In the genomic region with DNA sequence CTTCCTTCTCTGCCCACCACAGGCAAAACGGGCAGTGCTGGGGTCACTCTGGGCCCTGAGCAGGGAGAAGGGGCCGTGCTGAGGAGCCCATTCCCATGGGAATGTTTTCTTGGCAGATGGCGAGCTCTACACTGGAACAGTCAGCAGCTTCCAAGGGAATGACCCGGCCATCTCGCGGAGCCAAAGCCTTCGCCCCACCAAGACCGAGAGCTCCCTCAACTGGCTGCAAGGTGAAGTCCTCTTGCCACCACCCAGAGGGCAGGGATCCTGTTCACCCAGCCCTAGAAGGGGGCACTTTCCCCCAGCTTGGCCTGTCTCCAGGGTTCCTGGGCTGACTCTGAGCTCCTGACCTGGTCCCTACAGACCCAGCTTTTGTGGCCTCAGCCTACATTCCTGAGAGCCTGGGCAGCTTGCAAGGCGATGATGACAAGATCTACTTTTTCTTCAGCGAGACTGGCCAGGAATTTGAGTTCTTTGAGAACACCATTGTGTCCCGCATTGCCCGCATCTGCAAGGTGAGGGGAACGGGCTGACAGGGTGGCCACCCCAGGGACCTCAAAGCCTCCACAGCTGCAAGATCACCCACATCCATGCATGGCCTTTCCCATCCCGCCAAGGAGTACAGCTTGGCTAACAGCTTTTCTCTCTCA, we compare ENCODE assay signal across 1 cellular context.
TF ChIP-seq lines count a peak whose summit lies in the region.

No MANE protein-coding gene starts in this region.

TF ChIP-seq in HepG2, 621 proteins besides CTCF, POLR2A, EP300 and RAD21 (continued from another document and continues in another):
- TF ChIP-seq ZNF782 (CRISPR knock-in tag; IDR thresholded peaks at IDR 0.05; ENCODE audit: borderline replicate concordance) = no peak
- TF ChIP-seq KDM1A (CRISPR knock-in tag; IDR thresholded peaks at IDR 0.05) = no peak
- TF ChIP-seq SP1 (IDR thresholded peaks at IDR 0.05) = no peak
- TF ChIP-seq SP1 (CRISPR knock-in tag; IDR thresholded peaks at IDR 0.05) = no peak
- no peak for TF ChIP-seq STAT5B (CRISPR knock-in tag; IDR thresholded peaks at IDR 0.05)
- TF ChIP-seq, protein P1, sequence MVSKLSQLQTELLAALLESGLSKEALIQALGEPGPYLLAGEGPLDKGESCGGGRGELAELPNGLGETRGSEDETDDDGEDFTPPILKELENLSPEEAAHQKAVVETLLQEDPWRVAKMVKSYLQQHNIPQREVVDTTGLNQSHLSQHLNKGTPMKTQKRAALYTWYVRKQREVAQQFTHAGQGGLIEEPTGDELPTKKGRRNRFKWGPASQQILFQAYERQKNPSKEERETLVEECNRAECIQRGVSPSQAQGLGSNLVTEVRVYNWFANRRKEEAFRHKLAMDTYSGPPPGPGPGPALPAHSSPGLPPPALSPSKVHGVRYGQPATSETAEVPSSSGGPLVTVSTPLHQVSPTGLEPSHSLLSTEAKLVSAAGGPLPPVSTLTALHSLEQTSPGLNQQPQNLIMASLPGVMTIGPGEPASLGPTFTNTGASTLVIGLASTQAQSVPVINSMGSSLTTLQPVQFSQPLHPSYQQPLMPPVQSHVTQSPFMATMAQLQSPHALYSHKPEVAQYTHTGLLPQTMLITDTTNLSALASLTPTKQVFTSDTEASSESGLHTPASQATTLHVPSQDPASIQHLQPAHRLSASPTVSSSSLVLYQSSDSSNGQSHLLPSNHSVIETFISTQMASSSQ (IDR thresholded peaks at IDR 0.05; ENCODE audit: low read depth) = no peak
- TF ChIP-seq, protein P1 (CRISPR knock-in tag; IDR thresholded peaks at IDR 0.05; ENCODE audit: borderline replicate concordance) = no peak
- no peak for TF ChIP-seq RFX3 (CRISPR knock-in tag; IDR thresholded peaks at IDR 0.05)
- no peak for TF ChIP-seq SNAI1 (CRISPR knock-in tag; IDR thresholded peaks at IDR 0.05; ENCODE audit: borderline replicate concordance)
- no peak for TF ChIP-seq KDM4B (CRISPR knock-in tag; IDR thresholded peaks at IDR 0.05)
- peak; percentile 34; the same call in 1 of the 2 replicates for TF ChIP-seq CCDC6 (CRISPR knock-in tag; IDR thresholded peaks at IDR 0.05)
- TF ChIP-seq EZH2 (conservative IDR thresholded peaks at IDR 0.05; ENCODE audit: low read depth, low read length) = no peak
- TF ChIP-seq ZNF292 (CRISPR knock-in tag; IDR thresholded peaks at IDR 0.05; ENCODE audit: borderline replicate concordance, low read depth) = no peak
- no peak for TF ChIP-seq MAFF (IDR thresholded peaks at IDR 0.05; ENCODE audit: low read depth, low read length)
- no peak for TF ChIP-seq ZNF232 (CRISPR knock-in tag; IDR thresholded peaks at IDR 0.05; ENCODE audit: borderline replicate concordance)
- TF ChIP-seq, protein P2, sequence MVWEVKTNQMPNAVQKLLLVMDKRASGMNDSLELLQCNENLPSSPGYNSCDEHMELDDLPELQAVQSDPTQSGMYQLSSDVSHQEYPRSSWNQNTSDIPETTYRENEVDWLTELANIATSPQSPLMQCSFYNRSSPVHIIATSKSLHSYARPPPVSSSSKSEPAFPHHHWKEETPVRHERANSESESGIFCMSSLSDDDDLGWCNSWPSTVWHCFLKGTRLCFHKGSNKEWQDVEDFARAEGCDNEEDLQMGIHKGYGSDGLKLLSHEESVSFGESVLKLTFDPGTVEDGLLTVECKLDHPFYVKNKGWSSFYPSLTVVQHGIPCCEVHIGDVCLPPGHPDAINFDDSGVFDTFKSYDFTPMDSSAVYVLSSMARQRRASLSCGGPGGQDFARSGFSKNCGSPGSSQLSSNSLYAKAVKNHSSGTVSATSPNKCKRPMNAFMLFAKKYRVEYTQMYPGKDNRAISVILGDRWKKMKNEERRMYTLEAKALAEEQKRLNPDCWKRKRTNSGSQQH (CRISPR knock-in tag; IDR thresholded peaks at IDR 0.05; ENCODE audit: low read depth) = no peak
- no peak for TF ChIP-seq HOXA5 (CRISPR knock-in tag; IDR thresholded peaks at IDR 0.05)
- TF ChIP-seq MED8 (CRISPR knock-in tag; IDR thresholded peaks at IDR 0.05; ENCODE audit: insufficient replicate concordance) = no peak
- TF ChIP-seq, protein P3, sequence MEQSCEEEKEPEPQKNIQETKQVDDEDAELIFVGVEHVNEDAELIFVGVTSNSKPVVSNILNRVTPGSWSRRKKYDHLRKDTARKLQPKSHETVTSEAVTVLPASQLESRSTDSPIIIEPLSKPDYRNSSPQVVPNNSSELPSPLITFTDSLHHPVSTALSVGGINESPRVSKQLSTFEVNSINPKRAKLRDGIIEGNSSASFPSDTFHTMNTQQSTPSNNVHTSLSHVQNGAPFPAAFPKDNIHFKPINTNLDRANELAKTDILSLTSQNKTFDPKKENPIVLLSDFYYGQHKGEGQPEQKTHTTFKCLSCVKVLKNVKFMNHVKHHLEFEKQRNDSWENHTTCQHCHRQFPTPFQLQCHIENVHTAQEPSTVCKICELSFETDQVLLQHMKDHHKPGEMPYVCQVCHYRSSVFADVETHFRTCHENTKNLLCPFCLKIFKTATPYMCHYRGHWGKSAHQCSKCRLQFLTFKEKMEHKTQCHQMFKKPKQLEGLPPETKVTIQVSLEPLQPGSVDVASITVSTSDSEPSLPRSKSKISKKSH (CRISPR knock-in tag; IDR thresholded peaks at IDR 0.05; ENCODE audit: borderline replicate concordance) = no peak
- no peak for TF ChIP-seq AGO2 (optimal IDR thresholded peaks at IDR 0.05; ENCODE audit: low read depth, low read length)
- TF ChIP-seq DR1 (CRISPR knock-in tag; IDR thresholded peaks at IDR 0.05) = no peak
- no peak for TF ChIP-seq ZNF17 (CRISPR knock-in tag; IDR thresholded peaks at IDR 0.05)
- TF ChIP-seq ZNF143 (CRISPR knock-in tag; IDR thresholded peaks at IDR 0.05) = no peak
- no peak for TF ChIP-seq TCF7 (IDR thresholded peaks at IDR 0.05; ENCODE audit: low read depth)
- TF ChIP-seq ZNF468 (CRISPR knock-in tag; IDR thresholded peaks at IDR 0.05) = no peak
- no peak for TF ChIP-seq ZBTB7A (CRISPR knock-in tag; IDR thresholded peaks at IDR 0.05)
- TF ChIP-seq, protein P4, sequence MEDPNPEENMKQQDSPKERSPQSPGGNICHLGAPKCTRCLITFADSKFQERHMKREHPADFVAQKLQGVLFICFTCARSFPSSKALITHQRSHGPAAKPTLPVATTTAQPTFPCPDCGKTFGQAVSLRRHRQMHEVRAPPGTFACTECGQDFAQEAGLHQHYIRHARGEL (CRISPR knock-in tag; IDR thresholded peaks at IDR 0.05) = no peak
- no peak for TF ChIP-seq RBAK (CRISPR knock-in tag; IDR thresholded peaks at IDR 0.05)
- no peak for TF ChIP-seq ZNF891 (CRISPR knock-in tag; IDR thresholded peaks at IDR 0.05)
- TF ChIP-seq ZNF510 (CRISPR knock-in tag; IDR thresholded peaks at IDR 0.05; ENCODE audit: low read depth) = no peak
- no peak for TF ChIP-seq KDM3A (CRISPR knock-in tag; IDR thresholded peaks at IDR 0.05; ENCODE audit: low read depth)
- TF ChIP-seq, protein P5, sequence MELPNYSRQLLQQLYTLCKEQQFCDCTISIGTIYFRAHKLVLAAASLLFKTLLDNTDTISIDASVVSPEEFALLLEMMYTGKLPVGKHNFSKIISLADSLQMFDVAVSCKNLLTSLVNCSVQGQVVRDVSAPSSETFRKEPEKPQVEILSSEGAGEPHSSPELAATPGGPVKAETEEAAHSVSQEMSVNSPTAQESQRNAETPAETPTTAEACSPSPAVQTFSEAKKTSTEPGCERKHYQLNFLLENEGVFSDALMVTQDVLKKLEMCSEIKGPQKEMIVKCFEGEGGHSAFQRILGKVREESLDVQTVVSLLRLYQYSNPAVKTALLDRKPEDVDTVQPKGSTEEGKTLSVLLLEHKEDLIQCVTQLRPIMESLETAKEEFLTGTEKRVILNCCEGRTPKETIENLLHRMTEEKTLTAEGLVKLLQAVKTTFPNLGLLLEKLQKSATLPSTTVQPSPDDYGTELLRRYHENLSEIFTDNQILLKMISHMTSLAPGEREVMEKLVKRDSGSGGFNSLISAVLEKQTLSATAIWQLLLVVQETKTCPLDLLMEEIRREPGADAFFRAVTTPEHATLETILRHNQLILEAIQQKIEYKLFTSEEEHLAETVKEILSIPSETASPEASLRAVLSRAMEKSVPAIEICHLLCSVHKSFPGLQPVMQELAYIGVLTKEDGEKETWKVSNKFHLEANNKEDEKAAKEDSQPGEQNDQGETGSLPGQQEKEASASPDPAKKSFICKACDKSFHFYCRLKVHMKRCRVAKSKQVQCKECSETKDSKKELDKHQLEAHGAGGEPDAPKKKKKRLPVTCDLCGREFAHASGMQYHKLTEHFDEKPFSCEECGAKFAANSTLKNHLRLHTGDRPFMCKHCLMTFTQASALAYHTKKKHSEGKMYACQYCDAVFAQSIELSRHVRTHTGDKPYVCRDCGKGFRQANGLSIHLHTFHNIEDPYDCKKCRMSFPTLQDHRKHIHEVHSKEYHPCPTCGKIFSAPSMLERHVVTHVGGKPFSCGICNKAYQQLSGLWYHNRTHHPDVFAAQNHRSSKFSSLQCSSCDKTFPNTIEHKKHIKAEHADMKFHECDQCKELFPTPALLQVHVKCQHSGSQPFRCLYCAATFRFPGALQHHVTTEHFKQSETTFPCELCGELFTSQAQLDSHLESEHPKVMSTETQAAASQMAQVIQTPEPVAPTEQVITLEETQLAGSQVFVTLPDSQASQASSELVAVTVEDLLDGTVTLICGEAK (IDR thresholded peaks at IDR 0.05) = no peak
- TF ChIP-seq, protein P5 (CRISPR knock-in tag; IDR thresholded peaks at IDR 0.05) = no peak
- no peak for TF ChIP-seq ZFP36 (IDR thresholded peaks at IDR 0.05; ENCODE audit: borderline replicate concordance, low read depth, low read length, partially characterized antibody)
- TF ChIP-seq HNRNPLL (IDR thresholded peaks at IDR 0.05; ENCODE audit: low read depth, low read length, poor library complexity, severe bottlenecking) = no peak
- TF ChIP-seq ZKSCAN1 (IDR thresholded peaks at IDR 0.05; ENCODE audit: low read length) = no peak
- TF ChIP-seq, protein P6, sequence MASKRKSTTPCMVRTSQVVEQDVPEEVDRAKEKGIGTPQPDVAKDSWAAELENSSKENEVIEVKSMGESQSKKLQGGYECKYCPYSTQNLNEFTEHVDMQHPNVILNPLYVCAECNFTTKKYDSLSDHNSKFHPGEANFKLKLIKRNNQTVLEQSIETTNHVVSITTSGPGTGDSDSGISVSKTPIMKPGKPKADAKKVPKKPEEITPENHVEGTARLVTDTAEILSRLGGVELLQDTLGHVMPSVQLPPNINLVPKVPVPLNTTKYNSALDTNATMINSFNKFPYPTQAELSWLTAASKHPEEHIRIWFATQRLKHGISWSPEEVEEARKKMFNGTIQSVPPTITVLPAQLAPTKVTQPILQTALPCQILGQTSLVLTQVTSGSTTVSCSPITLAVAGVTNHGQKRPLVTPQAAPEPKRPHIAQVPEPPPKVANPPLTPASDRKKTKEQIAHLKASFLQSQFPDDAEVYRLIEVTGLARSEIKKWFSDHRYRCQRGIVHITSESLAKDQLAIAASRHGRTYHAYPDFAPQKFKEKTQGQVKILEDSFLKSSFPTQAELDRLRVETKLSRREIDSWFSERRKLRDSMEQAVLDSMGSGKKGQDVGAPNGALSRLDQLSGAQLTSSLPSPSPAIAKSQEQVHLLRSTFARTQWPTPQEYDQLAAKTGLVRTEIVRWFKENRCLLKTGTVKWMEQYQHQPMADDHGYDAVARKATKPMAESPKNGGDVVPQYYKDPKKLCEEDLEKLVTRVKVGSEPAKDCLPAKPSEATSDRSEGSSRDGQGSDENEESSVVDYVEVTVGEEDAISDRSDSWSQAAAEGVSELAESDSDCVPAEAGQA (IDR thresholded peaks at IDR 0.05; ENCODE audit: low read depth) = no peak
- TF ChIP-seq, protein P6 (CRISPR knock-in tag; IDR thresholded peaks at IDR 0.05; ENCODE audit: borderline replicate concordance) = no peak
